9 cellular contexts compared by ENCODE assay signal in the genomic region with DNA sequence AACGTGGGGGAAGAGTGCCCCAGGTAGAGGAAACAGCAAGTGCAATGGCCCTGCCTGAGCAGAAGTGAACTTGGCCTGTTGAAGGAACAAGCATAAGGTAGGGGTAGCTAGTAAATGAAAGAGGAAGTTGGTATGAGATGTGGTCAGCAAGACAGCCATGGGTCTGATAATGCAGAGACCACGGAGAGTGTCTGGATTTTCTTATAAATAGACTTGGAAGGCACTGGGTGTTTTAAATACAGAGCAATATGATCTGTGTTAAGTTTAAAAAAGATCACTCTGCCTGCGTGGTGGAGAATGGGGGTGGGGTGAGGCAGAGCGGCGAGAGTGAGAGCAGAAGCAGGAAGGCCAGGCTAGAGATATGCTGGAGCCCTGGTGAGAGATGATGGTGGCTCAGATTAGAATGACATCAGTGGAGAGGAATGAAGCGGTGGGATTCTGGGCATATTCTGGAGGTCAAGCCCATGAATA. TPM values are rescaled to one million over a fixed set of nuclear protein-coding genes. Genes with fewer than 3 reads are reported as not detected.
DNase-seq lines count a peak whose midpoint lies in the region; ATAC-seq, FAIRE-seq and TF ChIP-seq lines count a peak whose summit lies in the region.
"Had no signal": no experiment of that assay in that cellular context is flagged by ENCODE, and none has a peak within 500 bp of the region (broad histone marks: within the 10 kb centered on the region; RNA-seq: fewer than 3 reads in every experiment).

No MANE protein-coding gene starts in this region.

- peak; percentile 99 for FAIRE-seq in GM12891 (lab: Jason Lieb, UNC)
- FAIRE-seq: TTC549 had no signal

- peak overlapping the region; percentile 2 for H3K4me2 ChIP-seq in hepatocyte

- H3K4me3 ChIP-seq in HUES48 (ENCODE audit: low read depth, low read length) (no peak overlapping the region), hepatocyte (no peak overlapping the region)

- H3K79me2 ChIP-seq in hepatocyte: peaks cover 11% of the 10 kb centered on the region

- H2AFZ ChIP-seq in hepatocyte: no peak overlapping the region

- TF ChIP-seq POLR2A in GM12891 (IDR thresholded peaks at IDR 0.05; ENCODE audit: low read depth, low read length): no peak

- no peaks in the 10 kb centered on the region for H4K20me1 ChIP-seq in hepatocyte (ENCODE audit: insufficient read depth, poor library complexity, severe bottlenecking)

- H3K27me3 ChIP-seq in HUES48 (ENCODE audit: control insufficient read depth, insufficient read depth, low read length): peaks cover 19% of the 10 kb centered on the region
- peaks cover 9% of the 10 kb centered on the region for H3K27me3 ChIP-seq in hepatocyte

- H3K36me3 ChIP-seq in HUES48 (ENCODE audit: control insufficient read depth, insufficient read depth, low read length): no peaks in the 10 kb centered on the region
- no peaks in the 10 kb centered on the region for H3K36me3 ChIP-seq in hepatocyte (replicated peaks; ENCODE audit: insufficient read depth, low read depth)

- no peak overlapping the region for H3K9ac ChIP-seq in HUES48 (ENCODE audit: low read depth, low read length)

- no peaks in the 10 kb centered on the region for H3K9me3 ChIP-seq in HUES48 (ENCODE audit: control insufficient read depth, insufficient read depth, low read length)
- H3K9me3 ChIP-seq in hepatocyte (ENCODE audit: low read depth): no peaks in the 10 kb centered on the region

- DNase-seq in GM12891 (ENCODE audit: insufficient read length, low spot score) (peak; percentile 37), hepatocyte (ENCODE audit: low spot score) (peak; percentile 36), NCI-H1694 (lab: John Stamatoyannopoulos, UW) (no peak), NCI-H345 (lab: John Stamatoyannopoulos, UW) (no peak)
- DNase-seq in activated CD4-positive, alpha-beta T cell treated with anti-CD3 and anti-CD28 coated beads, Interleukin-2, amount 50 U/mL, for 48 hours: peak; percentile 32 to 40
- DNase-seq in stimulated activated CD8-positive, alpha-beta memory T cell treated with anti-CD3 and anti-CD28 coated beads, Interleukin-4, amount 100 ng/mL, for 48 hours: no peak

- no peaks in the 10 kb centered on the region for H3K9me2 ChIP-seq in hepatocyte (replicated peaks; ENCODE audit: insufficient read depth)

- TF ChIP-seq CTCF in hepatocyte (IDR thresholded peaks at IDR 0.05; ENCODE audit: poor library complexity): no peak

- peak; percentile 86 for ATAC-seq in GM21529 (IDR thresholded peaks at IDR 0.05; ENCODE audit: unreplicated experiment)

- WGBS in hepatocyte (ENCODE audit: low lambda C conversion rate, missing lambda C conversion rate): 25% methylated on average over 6 of the region's 6 CpGs

- H3K27ac ChIP-seq in HUES48 (ENCODE audit: low read depth, low read length) (peak overlapping the region; percentile 76), hepatocyte (peak overlapping the region; percentile 7)

- H3K4me1 ChIP-seq in HUES48 (ENCODE audit: control insufficient read depth, insufficient read depth, low read length) (peaks cover 13% of the 10 kb centered on the region; the same call in 1 of the 2 replicates), hepatocyte (ENCODE audit: insufficient read depth) (peaks cover 5% of the 10 kb centered on the region)

TF ChIP-seq in GM12891, 5 proteins besides CTCF, POLR2A, EP300 and RAD21:
- TF ChIP-seq TAF1 (IDR thresholded peaks at IDR 0.05; ENCODE audit: low read depth, low read length): no peak
- TF ChIP-seq PAX5 (IDR thresholded peaks at IDR 0.05; ENCODE audit: insufficient read depth, low read length, severe bottlenecking): peak; percentile 34
- peak; percentile 33; the same call in 1 of the 2 replicates for TF ChIP-seq POU2F2 (IDR thresholded peaks at IDR 0.05; ENCODE audit: low read depth, low read length)
- peak; percentile 89 for TF ChIP-seq SPI1 (IDR thresholded peaks at IDR 0.05; ENCODE audit: low read depth, low read length)
- no peak for TF ChIP-seq POLR2AphosphoS5 (IDR thresholded peaks at IDR 0.05; ENCODE audit: low read depth, low read length)

RNA-seq across cellular contexts. Expression of a gene that starts 4.2 kb away (rescaled TPM):
- 8.8 TPM for polyA plus RNA-seq in GM12891 (2012; ENCODE audit: low read depth, missing spikeins)
- 8.0 and 8.6 TPM in 2 replicates for total RNA-seq in hepatocyte
- polyA plus RNA-seq in hepatocyte: 6.0 and 6.9 TPM in 2 replicates

Comparison
In these comparisons a context has a peak if more than half of its experiments do, and no peak if none do; other contexts are left out.
1. DNase-seq: peak in GM12891 (single experiment), activated CD4-positive, alpha-beta T cell treated with anti-CD3 and anti-CD28 coated beads, Interleukin-2, amount 50 U/mL, for 48 hours (2 of 2) and hepatocyte (single experiment); none in NCI-H1694 (single experiment), NCI-H345 (single experiment) and stimulated activated CD8-positive, alpha-beta memory T cell treated with anti-CD3 and anti-CD28 coated beads, Interleukin-4, amount 100 ng/mL, for 48 hours (single experiment).